8 cellular contexts compared by ENCODE assay signal in genomic region chr1:18820791-18821641, GRCh38. TPM values are rescaled to one million over a fixed set of nuclear protein-coding genes. Genes with fewer than 3 reads are reported as not detected.
DNase-seq lines count a peak whose midpoint lies in the region; ATAC-seq, FAIRE-seq and TF ChIP-seq lines count a peak whose summit lies in the region.

No MANE protein-coding gene starts in this region.

- peak; percentile 40 for FAIRE-seq in TTC549 (lab: Jason Lieb, UNC)

- DNase-seq in NCI-H187 (lab: John Stamatoyannopoulos, UW) (peak; percentile 54 to 60), iPS-NIHi11 (ENCODE audit: low spot score) (peak; percentile 93)
- DNase-seq in stimulated activated CD4-positive, alpha-beta T cell treated with anti-CD3 and anti-CD28 coated beads, Interleukin-12 subunit alpha, Interleukin-12 subunit beta, amount 100 ng/mL, for 4 hours, result peak; percentile 60

- H3K27ac Mint-ChIP-seq in brain, result peak overlapping the region in 2 of 5 experiments; percentile 32 to 83

- no peaks in the 10 kb centered on the region for H3K36me3 Mint-ChIP-seq in brain

- no peak overlapping the region for H3K4me3 Mint-ChIP-seq in brain

- ATAC-seq in GM18873 (IDR thresholded peaks at IDR 0.05; ENCODE audit: low FRiP score, unreplicated experiment), result no peak
- no peak for ATAC-seq in HG03565 (IDR thresholded peaks at IDR 0.05; ENCODE audit: unreplicated experiment)

- TF ChIP-seq CTCF in GM12872 (IDR thresholded peaks at IDR 0.05; ENCODE audit: insufficient read depth, low read depth, low read length) (peak; percentile 98), brain (conservative IDR thresholded peaks at IDR 0.05) (peak; percentile 92 to 95)

- peaks cover 0 to 10% (median 3%) of the 10 kb centered on the region in 5 experiments for H3K9me3 Mint-ChIP-seq in brain

- H3K27me3 Mint-ChIP-seq in brain, result peaks cover 25% of the 10 kb centered on the region

- H3K4me1 Mint-ChIP-seq in brain, result peaks cover 33% of the 10 kb centered on the region

RNA-seq across cellular contexts. Expression of gene TAS1R2, which starts 38.4 kb away (rescaled TPM):
- not detected for polyA plus RNA-seq in brain (ENCODE audit: insufficient read depth, low read depth, low replicate concordance)
